ENCODE assay signal across 8 cellular contexts in the genomic region with DNA sequence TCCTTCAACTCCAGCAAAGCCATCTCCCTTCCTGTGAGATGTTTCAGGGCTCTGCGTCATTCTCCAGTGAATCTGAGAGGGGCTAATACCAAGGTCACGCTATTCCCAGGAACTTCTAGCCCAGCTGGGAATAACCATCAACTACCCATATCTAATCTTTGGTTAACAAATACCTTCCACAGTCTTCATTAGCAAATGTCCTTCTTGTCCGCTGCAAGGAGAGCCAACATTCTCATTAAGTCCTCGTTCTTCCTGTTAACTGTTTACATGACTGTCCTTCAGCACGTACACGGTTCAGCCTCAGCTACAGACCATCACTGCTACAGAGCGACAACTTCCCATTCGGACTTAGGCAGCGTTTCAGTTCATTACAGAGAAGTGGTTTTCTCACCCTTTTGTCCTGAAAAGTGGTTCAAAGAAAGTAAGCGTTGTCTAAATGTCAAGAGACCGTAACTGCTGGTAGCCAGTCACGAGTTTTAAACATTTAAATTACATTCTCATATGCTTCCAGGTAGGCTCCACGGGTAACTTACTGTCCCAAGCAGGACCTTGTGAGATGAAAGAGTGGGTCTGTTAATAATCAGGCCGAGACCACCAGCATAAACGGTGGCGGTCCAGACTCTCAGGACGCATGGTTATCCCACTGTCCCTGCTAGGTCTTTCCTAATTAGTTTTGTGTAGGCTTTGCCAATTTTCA.
DNase-seq lines count a peak whose midpoint lies in the region; ATAC-seq and TF ChIP-seq lines count a peak whose summit lies in the region.

No MANE protein-coding gene starts in this region.

- CTCF ChIA-PET in HEK293T (lab: Yijun Ruan, JAX), result no interaction called here

- no peaks in the 10 kb centered on the region for H3K27me3 ChIP-seq in SJCRH30

- H3K27ac ChIP-seq in SJCRH30, result peak overlapping the region; percentile 97

- DNase-seq in Right ventricle myocardium inferior (ENCODE audit: missing footprints) (no peak), cardiac septum (ENCODE audit: low spot score) (no peak), SJCRH30 (peak; percentile 87 to 97), foreskin melanocyte (peak; percentile 56), smooth muscle cell of the brain vasculature (ENCODE audit: low read depth, low spot score) (peak; percentile 73), NCI-H748 treated with DMSO at 0.1 percent for 48 hours (lab: John Stamatoyannopoulos, UW) (no peak), HEK293T (ENCODE audit: extremely low spot score) (no peak)

- peak; percentile 77 for ATAC-seq in Right ventricle myocardium inferior
- ATAC-seq in HG03108 (IDR thresholded peaks at IDR 0.05; ENCODE audit: unreplicated experiment), result no peak

- peak overlapping the region; percentile 40 for H3K4me3 ChIP-seq in SJCRH30

- no peaks in the 10 kb centered on the region for H3K9me3 ChIP-seq in SJCRH30 (replicated peaks)

- peaks cover 48% of the 10 kb centered on the region for H3K4me1 ChIP-seq in SJCRH30

- POLR2A ChIA-PET in HEK293T (lab: Yijun Ruan, JAX), result no interaction called here

- intact Hi-C loops in Right ventricle myocardium inferior (cut with DNase I) (loop anchor here (2.0 to 5.0 kb wide), 2 partner anchors 63 to 66 kb away; no protein-coding TSS in a partner anchor), cardiac septum (cut with DNase I) (loop anchor here (2.0 kb wide), 1 partner anchor 53 kb away; no protein-coding TSS in a partner anchor)

- no peaks in the 10 kb centered on the region for H3K36me3 ChIP-seq in SJCRH30

TF ChIP-seq in HEK293T, 16 proteins besides CTCF, POLR2A, EP300 and RAD21:
- TF ChIP-seq SUZ12 (IDR thresholded peaks at IDR 0.05), result no peak
- no peak for TF ChIP-seq PKNOX1 (IDR thresholded peaks at IDR 0.05)
- no peak for TF ChIP-seq FOXM1 (IDR thresholded peaks at IDR 0.05; ENCODE audit: borderline replicate concordance)
- no peak for TF ChIP-seq LEF1 (IDR thresholded peaks at IDR 0.05; ENCODE audit: borderline replicate concordance)
- no peak for TF ChIP-seq NFRKB (IDR thresholded peaks at IDR 0.05)
- TF ChIP-seq ZNF384 (IDR thresholded peaks at IDR 0.05), result no peak
- no peak for TF ChIP-seq L3MBTL2 (conservative IDR thresholded peaks at IDR 0.05)
- TF ChIP-seq SP1 (IDR thresholded peaks at IDR 0.05), result no peak
- no peak for TF ChIP-seq ARNT (IDR thresholded peaks at IDR 0.05)
- no peak for TF ChIP-seq TARDBP (IDR thresholded peaks at IDR 0.05)
- TF ChIP-seq HDGF (IDR thresholded peaks at IDR 0.05; ENCODE audit: borderline replicate concordance), result no peak
TF ChIP-seq in HEK293T: peak in this region for 0.

Comparison
In these comparisons a context has a peak if more than half of its experiments do, and no peak if none do; other contexts are left out.
1. DNase-seq: peak in SJCRH30 (2 of 2), foreskin melanocyte (single experiment) and smooth muscle cell of the brain vasculature (single experiment); none in Right ventricle myocardium inferior (single experiment), cardiac septum (single experiment), NCI-H748 treated with DMSO at 0.1 percent for 48 hours (single experiment) and HEK293T (single experiment).